Comparison of ENCODE assay signal across 27 cellular contexts in the genomic region with DNA sequence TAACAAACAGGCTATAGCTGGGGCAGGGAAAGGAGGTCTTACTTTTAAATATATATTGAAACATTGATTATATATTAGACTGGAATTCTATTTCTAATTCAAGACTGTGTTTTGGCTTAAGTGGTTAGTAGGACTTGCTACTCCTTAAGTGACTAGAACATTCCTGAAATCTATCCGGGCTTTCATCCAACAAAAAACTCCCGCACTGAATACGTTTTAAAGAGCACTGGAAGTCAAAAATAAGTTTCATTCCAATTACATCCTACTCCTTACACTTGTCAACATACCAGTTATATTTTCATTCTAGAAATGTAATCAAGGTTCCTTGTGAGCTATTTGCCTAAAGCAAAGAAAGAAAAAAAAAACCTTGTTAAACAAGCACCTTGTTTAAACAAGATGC.
DNase-seq lines count a peak whose midpoint lies in the region; ATAC-seq and TF ChIP-seq lines count a peak whose summit lies in the region.
"Had no signal": no experiment of that assay in that cellular context is flagged by ENCODE, and none has a peak within 500 bp of the region (broad histone marks: within the 10 kb centered on the region; RNA-seq: fewer than 3 reads in every experiment).

No MANE protein-coding gene starts in this region.

- H3K14ac ChIP-seq in IMR-90 (replicated peaks; ENCODE audit: low read depth, low read length) = no peak overlapping the region

- in situ Hi-C loops in IMR-90 (cut with MboI; ENCODE audit: low sequenced_read_pairs) = no loop called here
- in situ Hi-C loops in astrocyte of the spinal cord (cut with HindIII; ENCODE audit: low sequenced_read_pairs) = no loop called here

- no peaks in the 10 kb centered on the region for H3K9me1 ChIP-seq in IMR-90 (ENCODE audit: insufficient read depth, low read length)

- DNase-seq in IMR-90 (peak; percentile 41), astrocyte of the spinal cord (ENCODE audit: low read depth, low spot score) (peak; percentile 51), fibroblast of pulmonary artery (ENCODE audit: low read depth) (peak; percentile 45), thyroid gland (peak; percentile 12 to 17), HPDE6-E6E7 (ENCODE audit: extremely low spot score) (no peak)
- DNase-seq in effector memory CD8-positive, alpha-beta T cell = no peak
- DNase-seq: activated CD4-positive, alpha-beta memory T cell treated with anti-CD3 and anti-CD28 coated beads, Interleukin-2, amount 10 ng/mL, durations not matched to agents 7 days and 5 days; CD4-positive, alpha-beta memory T cell; DMS153; kidney glomerular epithelial cell; NCI-H2081 treated with DMSO at 0.1 percent for 48 hours; NCI-H446; NCI-H82; nephron progenitor cell; OCI-M1; SHP77; sigmoid colon; stimulated activated naive CD8-positive, alpha-beta T cell treated with anti-CD3 and anti-CD28 coated beads, Interleukin-15, amount 100 ng/mL, for 72 hours; T-cell; transverse colon had no signal

- H3K79me1 ChIP-seq in IMR-90 (ENCODE audit: low read depth in 1 of 2, low read length in 2 of 2) = no peaks in the 10 kb centered on the region

- no peak overlapping the region for H3K23ac ChIP-seq in IMR-90 (ENCODE audit: low read depth, low read length)

- H3K56ac ChIP-seq in IMR-90 (ENCODE audit: extremely low read depth, insufficient read depth, low read length) = no peak overlapping the region

- no peak overlapping the region for H3K27ac ChIP-seq in IMR-90 (ENCODE audit: insufficient read depth, low read length)
- H3K27ac ChIP-seq in thyroid gland = peak overlapping the region; percentile 29 to 82 (median 37)
- H3K27ac ChIP-seq: esophagus muscularis mucosa, parathyroid adenoma, sigmoid colon, transverse colon had no signal

- H3K36me3 Mint-ChIP-seq in effector memory CD8-positive, alpha-beta T cell (ENCODE audit: insufficient read depth) = no peaks in the 10 kb centered on the region
- H3K36me3 Mint-ChIP-seq: activated naive CD4-positive, alpha-beta T cell treated with anti-CD3 and anti-CD28 coated beads, Interleukin-2, amount 50 U/mL, for 72 hours; brain; CD4-positive, alpha-beta memory T cell; T-cell had no signal

- POLR2A ChIA-PET in IMR-90 (lab: Charles Lee; ENCODE audit: unreplicated experiment) = no interaction called here

- no peak for ATAC-seq in IMR-90 (ENCODE audit: low read depth)
- no peak for ATAC-seq in GM18498 (IDR thresholded peaks at IDR 0.05; ENCODE audit: unreplicated experiment)
- no peak for ATAC-seq in effector memory CD8-positive, alpha-beta T cell (replicated peaks)
- ATAC-seq: activated naive CD4-positive, alpha-beta T cell treated with anti-CD3 and anti-CD28 coated beads, Interleukin-2, amount 50 U/mL, for 72 hours; HepG2; stimulated activated naive CD8-positive, alpha-beta T cell treated with anti-CD3 and anti-CD28 coated beads, Interleukin-15, amount 100 ng/mL, for 72 hours; T-cell had no signal

- no TSS peak for BruUV-seq in IMR-90 (replicated peaks; lab: Mats Ljungman, UMichigan)

- no peak for TF ChIP-seq POLR2A in IMR-90 (IDR thresholded peaks at IDR 0.05; ENCODE audit: low read depth, low read length)
- no peak for TF ChIP-seq POLR2A in thyroid gland (IDR thresholded peaks at IDR 0.05)

- no peak overlapping the region for H3K18ac ChIP-seq in IMR-90 (ENCODE audit: low read depth, low read length)

- intact Hi-C loops in IMR-90 (cut with micrococcal nuclease) (no loop called here), thyroid gland (cut with DNase I) (no loop called here)

- CTCF ChIA-PET in IMR-90 (lab: Yijun Ruan, JAX) = interaction anchor here (0.6 kb wide), 2 partner anchors 33 to 394 kb away, joined by 3 read pairs; no protein-coding TSS in a partner anchor

- no peaks in the 10 kb centered on the region for H3K4me1 Mint-ChIP-seq in effector memory CD8-positive, alpha-beta T cell (ENCODE audit: low read depth in 2 of 2)
- H3K4me1 Mint-ChIP-seq: activated CD4-positive, alpha-beta memory T cell treated with anti-CD3 and anti-CD28 coated beads, Interleukin-2, amount 10 ng/mL, durations not matched to agents 7 days and 5 days; brain; CD4-positive, alpha-beta memory T cell; stimulated activated naive CD8-positive, alpha-beta T cell treated with anti-CD3 and anti-CD28 coated beads, Interleukin-15, amount 100 ng/mL, for 72 hours; T-cell had no signal

- no peak overlapping the region for H3K4me3 ChIP-seq in IMR-90 (ENCODE audit: insufficient read depth, low read depth, low read length)
- H3K4me3 ChIP-seq in astrocyte of the spinal cord (ENCODE audit: low read depth, low read length) = no peak overlapping the region
- H3K4me3 ChIP-seq in fibroblast of pulmonary artery (replicated peaks; ENCODE audit: low read depth, low read length) = no peak overlapping the region
- no peak overlapping the region for H3K4me3 ChIP-seq in thyroid gland (replicated peaks in 1 of 3)
- H3K4me3 ChIP-seq: esophagus muscularis mucosa, sigmoid colon, transverse colon had no signal

- TF ChIP-seq CTCF in IMR-90 (conservative IDR thresholded peaks at IDR 0.05; ENCODE audit: low read depth, low read length) = no peak
- TF ChIP-seq CTCF in astrocyte of the spinal cord (IDR thresholded peaks at IDR 0.05; ENCODE audit: low read depth, low read length) = no peak
- TF ChIP-seq CTCF in fibroblast of pulmonary artery (IDR thresholded peaks at IDR 0.05; ENCODE audit: low read length, missing control alignments) = no peak
- no peak for TF ChIP-seq CTCF in thyroid gland (IDR thresholded peaks at IDR 0.05)

- no peaks in the 10 kb centered on the region for H3K9me3 ChIP-seq in IMR-90 (ENCODE audit: control insufficient read depth, insufficient read depth, low read length)
- H3K9me3 ChIP-seq in thyroid gland = no peaks in the 10 kb centered on the region
- H3K9me3 ChIP-seq: esophagus muscularis mucosa, sigmoid colon, transverse colon had no signal

- dilution Hi-C loops in IMR-90 (cut with HindIII; ENCODE audit: low sequenced_read_pairs, unreplicated experiment) = no loop called here

- H3K4me2 ChIP-seq in IMR-90 (ENCODE audit: low read depth, low read length) = no peak overlapping the region

- H2BK5ac ChIP-seq in IMR-90 (ENCODE audit: low read depth, low read length, poor library complexity, severe bottlenecking) = no peak overlapping the region

- no peak overlapping the region for H3K4ac ChIP-seq in IMR-90 (ENCODE audit: low read depth, low read length)

- no peak overlapping the region for H2BK20ac ChIP-seq in IMR-90 (ENCODE audit: low read depth, low read length)

- TF ChIP-seq RAD21 in IMR-90 (IDR thresholded peaks at IDR 0.05; ENCODE audit: low read length) = no peak

- peaks cover 19 to 28% of the 10 kb centered on the region in 2 donors for H3K27me3 Mint-ChIP-seq in effector memory CD8-positive, alpha-beta T cell

- H4K20me1 ChIP-seq in IMR-90 (ENCODE audit: insufficient read depth, low read length) = no peaks in the 10 kb centered on the region

- no peak overlapping the region for H4K5ac ChIP-seq in IMR-90 (ENCODE audit: low read depth, low read length)

- peaks cover 23% of the 10 kb centered on the region for H3K27me3 ChIP-seq in IMR-90 (ENCODE audit: control insufficient read depth, insufficient read depth, low read length)
- H3K27me3 ChIP-seq in thyroid gland = no peaks in the 10 kb centered on the region
- H3K27me3 ChIP-seq: esophagus muscularis mucosa, sigmoid colon, transverse colon had no signal

- H2BK120ac ChIP-seq in IMR-90 (ENCODE audit: low read depth, low read length) = no peak overlapping the region

- no peak overlapping the region for H3K4me3 Mint-ChIP-seq in effector memory CD8-positive, alpha-beta T cell
- H3K4me3 Mint-ChIP-seq: activated CD4-positive, alpha-beta memory T cell treated with anti-CD3 and anti-CD28 coated beads, Interleukin-2, amount 10 ng/mL, durations not matched to agents 7 days and 5 days; brain; CD4-positive, alpha-beta memory T cell; nephron progenitor cell; stimulated activated naive CD8-positive, alpha-beta T cell treated with anti-CD3 and anti-CD28 coated beads, Interleukin-15, amount 100 ng/mL, for 72 hours; T-cell had no signal

- H3K4me1 ChIP-seq in IMR-90 (ENCODE audit: control insufficient read depth, insufficient read depth, low read length) (no peaks in the 10 kb centered on the region), thyroid gland (peaks cover 11 to 20% of the 10 kb centered on the region in 2 donors)
- H3K4me1 ChIP-seq: parathyroid adenoma, transverse colon had no signal

- no peak overlapping the region for H3K9ac ChIP-seq in IMR-90 (ENCODE audit: low read depth, low read length)
- H3K9ac ChIP-seq: parathyroid adenoma had no signal

- WGBS in IMR-90 (ENCODE audit: extremely low coverage in 2 of 2, insufficient read length in 1 of 2), 2 experiments = no CpG with 5 or more reads among the region's 3 CpGs
- WGBS in thyroid gland, 2 donors = 16 to 22% methylated on average over 3 of the region's 3 CpGs

- H4K91ac ChIP-seq in IMR-90 (ENCODE audit: insufficient read depth, low read depth, low read length) = no peak overlapping the region

- H3K27ac Mint-ChIP-seq in effector memory CD8-positive, alpha-beta T cell = no peak overlapping the region
- H3K27ac Mint-ChIP-seq: activated CD4-positive, alpha-beta memory T cell treated with anti-CD3 and anti-CD28 coated beads, Interleukin-2, amount 10 ng/mL, durations not matched to agents 7 days and 5 days; activated naive CD4-positive, alpha-beta T cell treated with anti-CD3 and anti-CD28 coated beads, Interleukin-2, amount 50 U/mL, for 72 hours; activated T-helper 2 cell treated with anti-CD3 and anti-CD28 coated beads, Interferon-gamma antibody, Interleukin-2, Interleukin-4, amounts not matched to agents 10 μg/mL and 5 μg/mL and 100 μg/mL, durations not matched to agents 14 hours and 24 hours and 36 hours; brain; CD4-positive, alpha-beta memory T cell; nephron progenitor cell; stimulated activated naive CD8-positive, alpha-beta T cell treated with anti-CD3 and anti-CD28 coated beads, Interleukin-15, amount 100 ng/mL, for 72 hours; T-cell had no signal

- H3K36me3 ChIP-seq in IMR-90 (ENCODE audit: control insufficient read depth, insufficient read depth, low read length) (no peaks in the 10 kb centered on the region), thyroid gland (no peaks in the 10 kb centered on the region)
- H3K36me3 ChIP-seq: esophagus muscularis mucosa, sigmoid colon, transverse colon had no signal

- H4K8ac ChIP-seq in IMR-90 (ENCODE audit: low read depth in 2 of 2, low read length in 2 of 2) = no peak overlapping the region

- no peak overlapping the region for H2AK9ac ChIP-seq in IMR-90 (replicated peaks; ENCODE audit: low read depth, low read length, poor library complexity)

- no peaks in the 10 kb centered on the region for H3K9me3 Mint-ChIP-seq in effector memory CD8-positive, alpha-beta T cell
- H3K9me3 Mint-ChIP-seq: activated CD4-positive, alpha-beta memory T cell treated with anti-CD3 and anti-CD28 coated beads, Interleukin-2, amount 10 ng/mL, durations not matched to agents 7 days and 5 days; activated naive CD4-positive, alpha-beta T cell treated with anti-CD3 and anti-CD28 coated beads, Interleukin-2, amount 50 U/mL, for 72 hours; activated T-helper 2 cell treated with anti-CD3 and anti-CD28 coated beads, Interferon-gamma antibody, Interleukin-2, Interleukin-4, amounts not matched to agents 10 μg/mL and 5 μg/mL and 100 μg/mL, durations not matched to agents 14 hours and 24 hours and 36 hours; CD4-positive, alpha-beta memory T cell; nephron progenitor cell; stimulated activated naive CD8-positive, alpha-beta T cell treated with anti-CD3 and anti-CD28 coated beads, Interleukin-15, amount 100 ng/mL, for 72 hours; T-cell had no signal

- H2BK15ac ChIP-seq in IMR-90 (ENCODE audit: low read depth, low read length) = no peak overlapping the region

- H2AFZ ChIP-seq in IMR-90 (replicated peaks; ENCODE audit: low read length, poor library complexity) = no peak overlapping the region
- H2AFZ ChIP-seq: parathyroid adenoma had no signal

- H2AK5ac ChIP-seq in IMR-90 (ENCODE audit: low read depth, low read length) = no peak overlapping the region

Comparison
In these comparisons a context has a peak if more than half of its experiments do, and no peak if none do; other contexts are left out.
1. DNase-seq: peak in IMR-90 (single experiment), astrocyte of the spinal cord (single experiment), fibroblast of pulmonary artery (single experiment) and thyroid gland (2 of 2); none in HPDE6-E6E7 (single experiment) and effector memory CD8-positive, alpha-beta T cell (0 of 3).